In genomic region chr2:192029089-192029488, GRCh38 we compare ENCODE assay signal across 8 cellular contexts.
A peak's percentile ranks its signal among the peaks of the same experiment; 100 is the strongest.
DNase-seq lines count a peak whose midpoint lies in the region; ATAC-seq and TF ChIP-seq lines count a peak whose summit lies in the region.

No MANE protein-coding gene starts in this region.

- TF ChIP-seq CTCF in AG09309 (IDR thresholded peaks at IDR 0.05; ENCODE audit: control insufficient read depth, insufficient read depth, low read depth, low read length, missing control alignments) (peak; percentile 21), cardiac fibroblast (IDR thresholded peaks at IDR 0.05; ENCODE audit: low read depth, low read length) (peak; percentile 53)

- peak; percentile 87 for ATAC-seq in GM18909 (IDR thresholded peaks at IDR 0.05; ENCODE audit: poor library complexity, unreplicated experiment)
- peak; percentile 96 for ATAC-seq in HG03342 (IDR thresholded peaks at IDR 0.05; ENCODE audit: unreplicated experiment)

- no peak for DNase-seq in AG09309 (ENCODE audit: low read depth)
- peak; percentile 19 to 55 for DNase-seq in cardiac fibroblast (ENCODE audit: low read depth in 2 of 2)
- DNase-seq in HPDE6-E6E7 (ENCODE audit: extremely low spot score) = no peak
- no peak for DNase-seq in retina
- DNase-seq in NCI-H524 treated with DMSO at 0.1 percent for 48 hours (lab: John Stamatoyannopoulos, UW) = no peak
- no peak for DNase-seq in medulla oblongata (ENCODE audit: extremely low spot score)

- H3K4me3 ChIP-seq in AG09309 (ENCODE audit: control insufficient read depth, low read depth, low read length) (no peak overlapping the region), cardiac fibroblast (replicated peaks in 1 of 2; ENCODE audit: low read depth in 2 of 2, low read length in 2 of 2) (no peak overlapping the region)

Comparison
In these comparisons a context has a peak if more than half of its experiments do, and no peak if none do; other contexts are left out.
1. DNase-seq: peak in cardiac fibroblast (2 of 2); none in AG09309 (single experiment), HPDE6-E6E7 (single experiment), retina (single experiment), NCI-H524 treated with DMSO at 0.1 percent for 48 hours (single experiment) and medulla oblongata (single experiment).